Comparison of ENCODE assay signal across 1 cellular context in genomic region chr18:57931038-57931437, GRCh38.
TF ChIP-seq lines count a peak whose summit lies in the region.

No MANE protein-coding gene starts in this region.

TF ChIP-seq in SK-N-SH, 30 proteins besides CTCF, POLR2A, EP300 and RAD21:
- TF ChIP-seq REST (IDR thresholded peaks at IDR 0.05; ENCODE audit: low read depth, low read length) = no peak
- TF ChIP-seq ZBTB33 (IDR thresholded peaks at IDR 0.05; ENCODE audit: borderline replicate concordance, low read depth) = no peak
- no peak for TF ChIP-seq JUND (IDR thresholded peaks at IDR 0.05)
- no peak for TF ChIP-seq RFX5 (IDR thresholded peaks at IDR 0.05; ENCODE audit: low read length)
- no peak for TF ChIP-seq POLR2AphosphoS5 (IDR thresholded peaks at IDR 0.05; ENCODE audit: low read depth, low read length)
- no peak for TF ChIP-seq ELF1 (IDR thresholded peaks at IDR 0.05)
- TF ChIP-seq RCOR1 (IDR thresholded peaks at IDR 0.05; ENCODE audit: low read length) = no peak
- TF ChIP-seq SMC3 (IDR thresholded peaks at IDR 0.05; ENCODE audit: low read depth, low read length) = no peak
- TF ChIP-seq YY1 (IDR thresholded peaks at IDR 0.05; ENCODE audit: low read depth) = no peak
- no peak for TF ChIP-seq SIN3A (IDR thresholded peaks at IDR 0.05; ENCODE audit: borderline replicate concordance, low read depth, low read length)
- no peak for TF ChIP-seq TEAD4 (IDR thresholded peaks at IDR 0.05; ENCODE audit: borderline replicate concordance, insufficient read depth)
- no peak for TF ChIP-seq CHD2 (IDR thresholded peaks at IDR 0.05; ENCODE audit: low read length, partially characterized antibody)
